1 cellular context compared by ENCODE assay signal in the genomic region with DNA sequence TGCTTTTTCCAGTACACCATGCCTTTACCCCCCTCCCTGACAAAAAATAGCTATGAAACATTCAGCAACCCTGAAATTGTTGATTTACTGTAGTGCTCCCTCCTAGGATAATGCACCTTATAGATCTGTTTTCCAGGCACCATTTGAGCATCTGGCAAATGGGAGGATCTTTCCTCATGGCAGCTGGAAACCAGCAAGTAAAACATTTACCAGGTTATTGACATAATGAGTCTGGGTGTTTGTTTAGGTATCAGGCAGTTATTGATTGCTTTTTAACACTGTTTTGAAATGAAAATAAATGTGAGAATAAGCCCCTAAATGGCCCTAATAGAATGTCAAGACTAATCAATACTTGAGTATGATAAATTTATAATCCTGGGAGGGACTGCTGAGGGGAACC.
TF ChIP-seq lines count a peak whose summit lies in the region.

No MANE protein-coding gene starts in this region.

TF ChIP-seq in HepG2, 621 proteins besides CTCF, POLR2A, EP300 and RAD21 (continued from another document and continues in another):
- TF ChIP-seq, protein P1, sequence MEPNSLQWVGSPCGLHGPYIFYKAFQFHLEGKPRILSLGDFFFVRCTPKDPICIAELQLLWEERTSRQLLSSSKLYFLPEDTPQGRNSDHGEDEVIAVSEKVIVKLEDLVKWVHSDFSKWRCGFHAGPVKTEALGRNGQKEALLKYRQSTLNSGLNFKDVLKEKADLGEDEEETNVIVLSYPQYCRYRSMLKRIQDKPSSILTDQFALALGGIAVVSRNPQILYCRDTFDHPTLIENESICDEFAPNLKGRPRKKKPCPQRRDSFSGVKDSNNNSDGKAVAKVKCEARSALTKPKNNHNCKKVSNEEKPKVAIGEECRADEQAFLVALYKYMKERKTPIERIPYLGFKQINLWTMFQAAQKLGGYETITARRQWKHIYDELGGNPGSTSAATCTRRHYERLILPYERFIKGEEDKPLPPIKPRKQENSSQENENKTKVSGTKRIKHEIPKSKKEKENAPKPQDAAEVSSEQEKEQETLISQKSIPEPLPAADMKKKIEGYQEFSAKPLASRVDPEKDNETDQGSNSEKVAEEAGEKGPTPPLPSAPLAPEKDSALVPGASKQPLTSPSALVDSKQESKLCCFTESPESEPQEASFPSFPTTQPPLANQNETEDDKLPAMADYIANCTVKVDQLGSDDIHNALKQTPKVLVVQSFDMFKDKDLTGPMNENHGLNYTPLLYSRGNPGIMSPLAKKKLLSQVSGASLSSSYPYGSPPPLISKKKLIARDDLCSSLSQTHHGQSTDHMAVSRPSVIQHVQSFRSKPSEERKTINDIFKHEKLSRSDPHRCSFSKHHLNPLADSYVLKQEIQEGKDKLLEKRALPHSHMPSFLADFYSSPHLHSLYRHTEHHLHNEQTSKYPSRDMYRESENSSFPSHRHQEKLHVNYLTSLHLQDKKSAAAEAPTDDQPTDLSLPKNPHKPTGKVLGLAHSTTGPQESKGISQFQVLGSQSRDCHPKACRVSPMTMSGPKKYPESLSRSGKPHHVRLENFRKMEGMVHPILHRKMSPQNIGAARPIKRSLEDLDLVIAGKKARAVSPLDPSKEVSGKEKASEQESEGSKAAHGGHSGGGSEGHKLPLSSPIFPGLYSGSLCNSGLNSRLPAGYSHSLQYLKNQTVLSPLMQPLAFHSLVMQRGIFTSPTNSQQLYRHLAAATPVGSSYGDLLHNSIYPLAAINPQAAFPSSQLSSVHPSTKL (CRISPR knock-in tag; IDR thresholded peaks at IDR 0.05) = peak; percentile 72; the same call in 1 of the 2 replicates
- no peak for TF ChIP-seq ZNF256 (CRISPR knock-in tag; conservative IDR thresholded peaks at IDR 0.05)
- TF ChIP-seq ZNF142 (CRISPR knock-in tag; IDR thresholded peaks at IDR 0.05) = no peak
- TF ChIP-seq ZNF556 (CRISPR knock-in tag; IDR thresholded peaks at IDR 0.05; ENCODE audit: borderline replicate concordance) = no peak
- TF ChIP-seq ZNF619 (CRISPR knock-in tag; IDR thresholded peaks at IDR 0.05) = no peak
- no peak for TF ChIP-seq ZNF3 (CRISPR knock-in tag; IDR thresholded peaks at IDR 0.05)
- TF ChIP-seq, protein P2, sequence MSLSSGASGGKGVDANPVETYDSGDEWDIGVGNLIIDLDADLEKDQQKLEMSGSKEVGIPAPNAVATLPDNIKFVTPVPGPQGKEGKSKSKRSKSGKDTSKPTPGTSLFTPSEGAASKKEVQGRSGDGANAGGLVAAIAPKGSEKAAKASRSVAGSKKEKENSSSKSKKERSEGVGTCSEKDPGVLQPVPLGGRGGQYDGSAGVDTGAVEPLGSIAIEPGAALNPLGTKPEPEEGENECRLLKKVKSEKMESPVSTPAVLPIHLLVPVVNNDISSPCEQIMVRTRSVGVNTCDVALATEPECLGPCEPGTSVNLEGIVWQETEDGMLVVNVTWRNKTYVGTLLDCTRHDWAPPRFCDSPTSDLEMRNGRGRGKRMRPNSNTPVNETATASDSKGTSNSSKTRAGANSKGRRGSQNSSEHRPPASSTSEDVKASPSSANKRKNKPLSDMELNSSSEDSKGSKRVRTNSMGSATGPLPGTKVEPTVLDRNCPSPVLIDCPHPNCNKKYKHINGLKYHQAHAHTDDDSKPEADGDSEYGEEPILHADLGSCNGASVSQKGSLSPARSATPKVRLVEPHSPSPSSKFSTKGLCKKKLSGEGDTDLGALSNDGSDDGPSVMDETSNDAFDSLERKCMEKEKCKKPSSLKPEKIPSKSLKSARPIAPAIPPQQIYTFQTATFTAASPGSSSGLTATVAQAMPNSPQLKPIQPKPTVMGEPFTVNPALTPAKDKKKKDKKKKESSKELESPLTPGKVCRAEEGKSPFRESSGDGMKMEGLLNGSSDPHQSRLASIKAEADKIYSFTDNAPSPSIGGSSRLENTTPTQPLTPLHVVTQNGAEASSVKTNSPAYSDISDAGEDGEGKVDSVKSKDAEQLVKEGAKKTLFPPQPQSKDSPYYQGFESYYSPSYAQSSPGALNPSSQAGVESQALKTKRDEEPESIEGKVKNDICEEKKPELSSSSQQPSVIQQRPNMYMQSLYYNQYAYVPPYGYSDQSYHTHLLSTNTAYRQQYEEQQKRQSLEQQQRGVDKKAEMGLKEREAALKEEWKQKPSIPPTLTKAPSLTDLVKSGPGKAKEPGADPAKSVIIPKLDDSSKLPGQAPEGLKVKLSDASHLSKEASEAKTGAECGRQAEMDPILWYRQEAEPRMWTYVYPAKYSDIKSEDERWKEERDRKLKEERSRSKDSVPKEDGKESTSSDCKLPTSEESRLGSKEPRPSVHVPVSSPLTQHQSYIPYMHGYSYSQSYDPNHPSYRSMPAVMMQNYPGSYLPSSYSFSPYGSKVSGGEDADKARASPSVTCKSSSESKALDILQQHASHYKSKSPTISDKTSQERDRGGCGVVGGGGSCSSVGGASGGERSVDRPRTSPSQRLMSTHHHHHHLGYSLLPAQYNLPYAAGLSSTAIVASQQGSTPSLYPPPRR (CRISPR knock-in tag; IDR thresholded peaks at IDR 0.05; ENCODE audit: borderline replicate concordance) = peak; percentile 56; the same call in 1 of the 2 replicates
- no peak for TF ChIP-seq CBX5 (CRISPR knock-in tag; IDR thresholded peaks at IDR 0.05; ENCODE audit: borderline replicate concordance)
- TF ChIP-seq E2F2 (CRISPR knock-in tag; IDR thresholded peaks at IDR 0.05; ENCODE audit: borderline replicate concordance) = no peak
- no peak for TF ChIP-seq PLRG1 (conservative IDR thresholded peaks at IDR 0.05)
- no peak for TF ChIP-seq ZNF747 (CRISPR knock-in tag; IDR thresholded peaks at IDR 0.05; ENCODE audit: borderline replicate concordance)
- TF ChIP-seq ZNF180 (CRISPR knock-in tag; IDR thresholded peaks at IDR 0.05; ENCODE audit: borderline replicate concordance, low read depth) = no peak
- no peak for TF ChIP-seq KDM2A (CRISPR knock-in tag; IDR thresholded peaks at IDR 0.05; ENCODE audit: borderline replicate concordance, low read depth)
- TF ChIP-seq HNRNPLL (IDR thresholded peaks at IDR 0.05; ENCODE audit: low read depth, low read length, poor library complexity, severe bottlenecking) = no peak
- TF ChIP-seq MYNN (CRISPR knock-in tag; IDR thresholded peaks at IDR 0.05; ENCODE audit: low read depth) = no peak
- TF ChIP-seq ZNF512B (CRISPR knock-in tag; IDR thresholded peaks at IDR 0.05; ENCODE audit: borderline replicate concordance) = no peak
- TF ChIP-seq ELF4 (CRISPR knock-in tag; IDR thresholded peaks at IDR 0.05; ENCODE audit: borderline replicate concordance) = no peak
- no peak for TF ChIP-seq ZNF143 (CRISPR knock-in tag; IDR thresholded peaks at IDR 0.05)
- TF ChIP-seq ZNF674 (CRISPR knock-in tag; IDR thresholded peaks at IDR 0.05; ENCODE audit: low read depth) = no peak
- TF ChIP-seq MED13 (CRISPR knock-in tag; IDR thresholded peaks at IDR 0.05) = no peak
- TF ChIP-seq TGIF2 (CRISPR knock-in tag; IDR thresholded peaks at IDR 0.05) = no peak
- TF ChIP-seq TFDP2 (CRISPR knock-in tag; IDR thresholded peaks at IDR 0.05) = no peak
- TF ChIP-seq, protein P3, sequence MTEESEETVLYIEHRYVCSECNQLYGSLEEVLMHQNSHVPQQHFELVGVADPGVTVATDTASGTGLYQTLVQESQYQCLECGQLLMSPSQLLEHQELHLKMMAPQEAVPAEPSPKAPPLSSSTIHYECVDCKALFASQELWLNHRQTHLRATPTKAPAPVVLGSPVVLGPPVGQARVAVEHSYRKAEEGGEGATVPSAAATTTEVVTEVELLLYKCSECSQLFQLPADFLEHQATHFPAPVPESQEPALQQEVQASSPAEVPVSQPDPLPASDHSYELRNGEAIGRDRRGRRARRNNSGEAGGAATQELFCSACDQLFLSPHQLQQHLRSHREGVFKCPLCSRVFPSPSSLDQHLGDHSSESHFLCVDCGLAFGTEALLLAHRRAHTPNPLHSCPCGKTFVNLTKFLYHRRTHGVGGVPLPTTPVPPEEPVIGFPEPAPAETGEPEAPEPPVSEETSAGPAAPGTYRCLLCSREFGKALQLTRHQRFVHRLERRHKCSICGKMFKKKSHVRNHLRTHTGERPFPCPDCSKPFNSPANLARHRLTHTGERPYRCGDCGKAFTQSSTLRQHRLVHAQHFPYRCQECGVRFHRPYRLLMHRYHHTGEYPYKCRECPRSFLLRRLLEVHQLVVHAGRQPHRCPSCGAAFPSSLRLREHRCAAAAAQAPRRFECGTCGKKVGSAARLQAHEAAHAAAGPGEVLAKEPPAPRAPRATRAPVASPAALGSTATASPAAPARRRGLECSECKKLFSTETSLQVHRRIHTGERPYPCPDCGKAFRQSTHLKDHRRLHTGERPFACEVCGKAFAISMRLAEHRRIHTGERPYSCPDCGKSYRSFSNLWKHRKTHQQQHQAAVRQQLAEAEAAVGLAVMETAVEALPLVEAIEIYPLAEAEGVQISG (CRISPR knock-in tag; IDR thresholded peaks at IDR 0.05) = no peak
- no peak for TF ChIP-seq SRSF4 (IDR thresholded peaks at IDR 0.05; ENCODE audit: low read depth, low read length, poor library complexity, severe bottlenecking)
- TF ChIP-seq ARID3A (IDR thresholded peaks at IDR 0.05; ENCODE audit: low read depth, low read length) = peak; percentile 99
- TF ChIP-seq SALL2 (CRISPR knock-in tag; IDR thresholded peaks at IDR 0.05) = no peak
